22 cellular contexts compared by ENCODE assay signal in the genomic region with DNA sequence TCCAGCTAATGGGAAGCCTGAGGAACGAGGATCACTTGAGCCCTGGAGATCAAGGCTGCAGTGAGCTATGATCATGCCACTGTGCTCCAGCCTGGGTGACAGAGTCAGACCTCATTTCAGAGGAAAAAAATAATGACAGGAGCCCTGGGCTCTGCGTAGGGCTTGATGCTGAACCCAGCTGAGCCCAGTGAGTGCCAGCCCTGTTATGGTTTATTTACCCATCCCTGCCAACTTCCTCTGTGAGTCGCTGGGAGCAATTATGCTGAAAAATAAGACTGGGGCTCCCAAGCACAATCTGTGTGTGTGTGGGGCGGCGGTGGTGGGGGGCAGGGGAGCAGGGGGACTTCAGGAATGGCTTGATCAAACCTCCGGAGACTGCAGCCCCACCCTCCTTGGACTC.
A peak's percentile ranks its signal among the peaks of the same experiment; 100 is the strongest.
DNase-seq lines count a peak whose midpoint lies in the region; ATAC-seq, FAIRE-seq and TF ChIP-seq lines count a peak whose summit lies in the region.
"Had no signal": no experiment of that assay in that cellular context is flagged by ENCODE, and none has a peak within 500 bp of the region (broad histone marks: within the 10 kb centered on the region; RNA-seq: fewer than 3 reads in every experiment).

No MANE protein-coding gene starts in this region.

- ATAC-seq in A549 (no peak; a peak in 1 of 6 replicates), GM21515 (IDR thresholded peaks at IDR 0.05; ENCODE audit: unreplicated experiment) (no peak)
- ATAC-seq: HepG2, K562 had no signal

- 0 out of 3 replicates have a peak overlapping the region, but pooled peaks have one; percentile 3 for H3K4me2 ChIP-seq in A549

- peaks cover 29% of the 10 kb centered on the region for H3K4me1 ChIP-seq in A549
- H3K4me1 ChIP-seq: Peyer's patch, SJSA1 had no signal

- no peaks in the 10 kb centered on the region for H3K9me3 ChIP-seq in A549
- H3K9me3 ChIP-seq: Caco-2, Peyer's patch, SJSA1 had no signal

- no peak for TF ChIP-seq RAD21 in A549 (conservative IDR thresholded peaks at IDR 0.05 in 1 of 2, IDR thresholded peaks at IDR 0.05 in 1 of 2)

- TF ChIP-seq POLR2A in A549 (IDR thresholded peaks at IDR 0.05; ENCODE audit: low read length) = no peak
- no peak for TF ChIP-seq POLR2A in H54 (IDR thresholded peaks at IDR 0.05; ENCODE audit: low read depth, low read length)

- FAIRE-seq in A549 (lab: Jason Lieb, UNC) = no peak
- FAIRE-seq in H54 (lab: Jason Lieb, UNC) = no peak
- FAIRE-seq: GM18507, HepG2, K562 had no signal

- no peak for TF ChIP-seq CTCF in A549 (IDR thresholded peaks at IDR 0.05)

- POLR2A ChIA-PET in A549 (lab: Yijun Ruan, JAX) = no interaction called here

- H3K27ac ChIP-seq in A549 = peak overlapping the region; percentile 46 to 66; a peak in 5 of 6 replicates
- H3K27ac ChIP-seq: Peyer's patch, SJSA1 had no signal

- DNase-seq in A549 (ENCODE audit: low read depth in 1 of 2, low spot score in 1 of 2) (no peak), DMS153 treated with DMSO at 0.1 percent for 48 hours (lab: John Stamatoyannopoulos, UW; ENCODE audit: unreplicated experiment) (peak; percentile 23), NCI-H69 (lab: John Stamatoyannopoulos, UW) (peak; percentile 82), mesenteric fat pad (ENCODE audit: low spot score) (peak; percentile 35), H54 (ENCODE audit: insufficient read length, low spot score) (no peak), EL (no peak), activated T-cell treated with anti-CD3 and anti-CD28 coated beads for 4 hours (no peak)
- DNase-seq: CD4-positive, alpha-beta T cell; DMS 273 treated with DMSO at 0.1 percent for 48 hours; GDM1; NCI-H1105; NCI-H1694 treated with DMSO at 0.1 percent for 48 hours; NCI-H2107; NCI-H446 treated with DMSO at 0.1 percent for 48 hours; Peyer's patch; T-helper 1 cell had no signal

- no peak overlapping the region for H3K4me3 ChIP-seq in A549
- H3K4me3 ChIP-seq: K562, Peyer's patch, SJSA1 had no signal

- WGBS in A549 (ENCODE audit: missing lambda C conversion rate) = 62% methylated on average over 6 of the region's 6 CpGs

- CTCF ChIA-PET in A549 (lab: Yijun Ruan, JAX) = interaction anchor here (0.7 kb wide), 1 partner anchor 22 kb away, joined by 4 read pairs; no protein-coding TSS in a partner anchor

- TF ChIP-seq EP300 in A549 (IDR thresholded peaks at IDR 0.05) = no peak

TF ChIP-seq in A549, 52 proteins besides CTCF, POLR2A, EP300 and RAD21:
- TF ChIP-seq CEBPB (IDR thresholded peaks at IDR 0.05) (no peak), HOXB5 (CRISPR knock-in tag; IDR thresholded peaks at IDR 0.05) (no peak), MYC (IDR thresholded peaks at IDR 0.05; ENCODE audit: borderline replicate concordance, low read length) (no peak), RFX5 (IDR thresholded peaks at IDR 0.05) (no peak), MAFK (IDR thresholded peaks at IDR 0.05; ENCODE audit: partially characterized antibody) (no peak), RARB (CRISPR knock-in tag; IDR thresholded peaks at IDR 0.05) (no peak), ESRRA (IDR thresholded peaks at IDR 0.05; ENCODE audit: borderline replicate concordance, low read length) (no peak), TFCP2L1 (CRISPR knock-in tag; IDR thresholded peaks at IDR 0.05) (no peak), HDAC2 (IDR thresholded peaks at IDR 0.05) (no peak)
- TF ChIP-seq, protein P1, sequence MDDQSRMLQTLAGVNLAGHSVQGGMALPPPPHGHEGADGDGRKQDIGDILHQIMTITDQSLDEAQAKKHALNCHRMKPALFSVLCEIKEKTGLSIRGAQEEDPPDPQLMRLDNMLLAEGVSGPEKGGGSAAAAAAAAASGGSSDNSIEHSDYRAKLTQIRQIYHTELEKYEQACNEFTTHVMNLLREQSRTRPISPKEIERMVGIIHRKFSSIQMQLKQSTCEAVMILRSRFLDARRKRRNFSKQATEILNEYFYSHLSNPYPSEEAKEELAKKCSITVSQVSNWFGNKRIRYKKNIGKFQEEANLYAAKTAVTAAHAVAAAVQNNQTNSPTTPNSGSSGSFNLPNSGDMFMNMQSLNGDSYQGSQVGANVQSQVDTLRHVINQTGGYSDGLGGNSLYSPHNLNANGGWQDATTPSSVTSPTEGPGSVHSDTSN (IDR thresholded peaks at IDR 0.05) = no peak
- TF ChIP-seq, protein P2, sequence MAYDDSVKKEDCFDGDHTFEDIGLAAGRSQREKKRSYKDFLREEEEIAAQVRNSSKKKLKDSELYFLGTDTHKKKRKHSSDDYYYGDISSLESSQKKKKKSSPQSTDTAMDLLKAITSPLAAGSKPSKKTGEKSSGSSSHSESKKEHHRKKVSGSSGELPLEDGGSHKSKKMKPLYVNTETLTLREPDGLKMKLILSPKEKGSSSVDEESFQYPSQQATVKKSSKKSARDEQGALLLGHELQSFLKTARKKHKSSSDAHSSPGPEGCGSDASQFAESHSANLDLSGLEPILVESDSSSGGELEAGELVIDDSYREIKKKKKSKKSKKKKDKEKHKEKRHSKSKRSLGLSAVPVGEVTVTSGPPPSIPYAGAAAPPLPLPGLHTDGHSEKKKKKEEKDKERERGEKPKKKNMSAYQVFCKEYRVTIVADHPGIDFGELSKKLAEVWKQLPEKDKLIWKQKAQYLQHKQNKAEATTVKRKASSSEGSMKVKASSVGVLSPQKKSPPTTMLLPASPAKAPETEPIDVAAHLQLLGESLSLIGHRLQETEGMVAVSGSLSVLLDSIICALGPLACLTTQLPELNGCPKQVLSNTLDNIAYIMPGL (CRISPR knock-in tag; IDR thresholded peaks at IDR 0.05; ENCODE audit: borderline replicate concordance) = no peak
- TF ChIP-seq, protein P3, sequence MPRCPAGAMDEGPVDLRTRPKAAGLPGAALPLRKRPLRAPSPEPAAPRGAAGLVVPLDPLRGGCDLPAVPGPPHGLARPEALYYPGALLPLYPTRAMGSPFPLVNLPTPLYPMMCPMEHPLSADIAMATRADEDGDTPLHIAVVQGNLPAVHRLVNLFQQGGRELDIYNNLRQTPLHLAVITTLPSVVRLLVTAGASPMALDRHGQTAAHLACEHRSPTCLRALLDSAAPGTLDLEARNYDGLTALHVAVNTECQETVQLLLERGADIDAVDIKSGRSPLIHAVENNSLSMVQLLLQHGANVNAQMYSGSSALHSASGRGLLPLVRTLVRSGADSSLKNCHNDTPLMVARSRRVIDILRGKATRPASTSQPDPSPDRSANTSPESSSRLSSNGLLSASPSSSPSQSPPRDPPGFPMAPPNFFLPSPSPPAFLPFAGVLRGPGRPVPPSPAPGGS (IDR thresholded peaks at IDR 0.05) = no peak
TF ChIP-seq in A549: peak in this region for 0.

Comparison
In these comparisons a context has a peak if more than half of its experiments do, and no peak if none do; other contexts are left out.
1. DNase-seq: peak in DMS153 treated with DMSO at 0.1 percent for 48 hours (single experiment), NCI-H69 (single experiment) and mesenteric fat pad (single experiment); none in A549 (0 of 2), H54 (single experiment), EL (single experiment) and activated T-cell treated with anti-CD3 and anti-CD28 coated beads for 4 hours (single experiment).